In genomic region chr4:184163813-184164212, GRCh38 we compare ENCODE assay signal across 8 cellular contexts. TPM values are rescaled to one million over a fixed set of nuclear protein-coding genes. Genes with fewer than 3 reads are reported as not detected.
A peak's percentile ranks its signal among the peaks of the same experiment; 100 is the strongest.
DNase-seq lines count a peak whose midpoint lies in the region; FAIRE-seq and TF ChIP-seq lines count a peak whose summit lies in the region.

No MANE protein-coding gene starts in this region.

- TF ChIP-seq EP300 in stomach (IDR thresholded peaks at IDR 0.05): no peak

- peak; percentile 18 for DNase-seq in GDM1 (lab: John Stamatoyannopoulos, UW)
- peak; percentile 16 for DNase-seq in NCI-H2227 treated with DMSO at 0.1 percent for 48 hours (lab: John Stamatoyannopoulos, UW)
- DNase-seq in astrocyte (ENCODE audit: low read depth): no peak
- DNase-seq in iPS-NIHi11 (ENCODE audit: low spot score): peak; percentile 83
- peak; percentile 77 for DNase-seq in stomach
- no peak for DNase-seq in NCI-H446 treated with DMSO at 0.1 percent for 48 hours (lab: John Stamatoyannopoulos, UW)
- DNase-seq in activated effector memory CD4-positive, alpha-beta T cell treated with anti-CD3 and anti-CD28 coated beads, Interleukin-2, amount 50 U/mL, for 16 hours: no peak

- no peak for FAIRE-seq in astrocyte (lab: Jason Lieb, UNC)

- no peaks in the 10 kb centered on the region for H3K9me3 ChIP-seq in astrocyte (ENCODE audit: insufficient read depth, low read depth, low read length)
- H3K9me3 ChIP-seq in stomach: no peaks in the 10 kb centered on the region

- H3K79me2 ChIP-seq in astrocyte (ENCODE audit: insufficient read depth, low read length): no peaks in the 10 kb centered on the region

- no peak overlapping the region for H3K4me2 ChIP-seq in astrocyte (ENCODE audit: low read length)

- H3K4me3 ChIP-seq in astrocyte (ENCODE audit: insufficient read depth, low read depth, low read length): no peak overlapping the region
- H3K4me3 ChIP-seq in stomach: no peak overlapping the region

- intact Hi-C loops in stomach (cut with DNase I; ENCODE audit: low total_unique reads): no loop called here

- H3K27me3 Mint-ChIP-seq in astrocyte (ENCODE audit: low read depth, unreplicated experiment): peaks cover 21% of the 10 kb centered on the region

- H3K27ac ChIP-seq in 22Rv1 (no peak overlapping the region), astrocyte (ENCODE audit: low read depth, low read length) (no peak overlapping the region), stomach (no peak overlapping the region)

- no peak for TF ChIP-seq POLR2A in stomach (IDR thresholded peaks at IDR 0.05)

- H3K36me3 ChIP-seq in astrocyte (ENCODE audit: insufficient read depth, low read length): no peaks in the 10 kb centered on the region
- no peaks in the 10 kb centered on the region for H3K36me3 ChIP-seq in stomach

- H3K27me3 ChIP-seq in astrocyte (ENCODE audit: insufficient read depth, low read length): peaks cover 5% of the 10 kb centered on the region
- H3K27me3 ChIP-seq in stomach: peaks cover 0 to 20% (median 0%) of the 10 kb centered on the region in 3 donors

- no peak overlapping the region for H3K9ac ChIP-seq in astrocyte (ENCODE audit: low read length)

- no peaks in the 10 kb centered on the region for H3K4me1 ChIP-seq in astrocyte (ENCODE audit: insufficient read depth, low read length)
- peaks cover 0 to 9% (median 9%) of the 10 kb centered on the region in 4 donors for H3K4me1 ChIP-seq in stomach

- H3K36me3 Mint-ChIP-seq in astrocyte (ENCODE audit: low read depth, unreplicated experiment): no peaks in the 10 kb centered on the region

- no peak overlapping the region for H2AFZ ChIP-seq in astrocyte (ENCODE audit: low read depth, low read length)

- H3K27ac Mint-ChIP-seq in astrocyte (ENCODE audit: unreplicated experiment): no peak overlapping the region

- peaks cover 17% of the 10 kb centered on the region for H3K4me1 Mint-ChIP-seq in astrocyte (ENCODE audit: low read depth, unreplicated experiment)

- H4K20me1 ChIP-seq in astrocyte (ENCODE audit: insufficient read depth, low read length): no peaks in the 10 kb centered on the region

- H3K9me3 Mint-ChIP-seq in astrocyte (ENCODE audit: unreplicated experiment): peaks cover 3% of the 10 kb centered on the region

- 6 to 23% (median 14%) methylated on average over 8 of the region's 8 CpGs for WGBS in stomach, 5 donors

- H3K4me3 Mint-ChIP-seq in astrocyte (ENCODE audit: unreplicated experiment): no peak overlapping the region

- TF ChIP-seq CTCF in 22Rv1 (IDR thresholded peaks at IDR 0.05): peak; percentile 72
- TF ChIP-seq CTCF in astrocyte (IDR thresholded peaks at IDR 0.05; ENCODE audit: insufficient read depth, low read depth, low read length): peak; percentile 61
- peak in 5 of 7 experiments; percentile 56 to 86 (median 69) for TF ChIP-seq CTCF in stomach (IDR thresholded peaks at IDR 0.05)

RNA-seq across cellular contexts. Expression of gene ENPP6, which starts 53.9 kb away (rescaled TPM):
- total RNA-seq in astrocyte (0.50 TPM in 1 of 2 replicates, not detected in the other), stomach (1 to 10 TPM in 1 of 5 donors, not detected in 4; 3.5 TPM)
- under 1 TPM; 0.25 to 0.93 (median 0.46) TPM for polyA plus RNA-seq in stomach

Comparison
In these comparisons a context has a peak if more than half of its experiments do, and no peak if none do; other contexts are left out.
1. DNase-seq: peak in GDM1 (single experiment), NCI-H2227 treated with DMSO at 0.1 percent for 48 hours (single experiment), iPS-NIHi11 (single experiment) and stomach (single experiment); none in astrocyte (single experiment), NCI-H446 treated with DMSO at 0.1 percent for 48 hours (single experiment) and activated effector memory CD4-positive, alpha-beta T cell treated with anti-CD3 and anti-CD28 coated beads, Interleukin-2, amount 50 U/mL, for 16 hours (single experiment).
2. Peak in every context shown above with its lines, with median percentiles within 50 percentile points of each other: CTCF ChIP-seq.